Comparison of ENCODE assay signal across 1 cellular context in the genomic region with DNA sequence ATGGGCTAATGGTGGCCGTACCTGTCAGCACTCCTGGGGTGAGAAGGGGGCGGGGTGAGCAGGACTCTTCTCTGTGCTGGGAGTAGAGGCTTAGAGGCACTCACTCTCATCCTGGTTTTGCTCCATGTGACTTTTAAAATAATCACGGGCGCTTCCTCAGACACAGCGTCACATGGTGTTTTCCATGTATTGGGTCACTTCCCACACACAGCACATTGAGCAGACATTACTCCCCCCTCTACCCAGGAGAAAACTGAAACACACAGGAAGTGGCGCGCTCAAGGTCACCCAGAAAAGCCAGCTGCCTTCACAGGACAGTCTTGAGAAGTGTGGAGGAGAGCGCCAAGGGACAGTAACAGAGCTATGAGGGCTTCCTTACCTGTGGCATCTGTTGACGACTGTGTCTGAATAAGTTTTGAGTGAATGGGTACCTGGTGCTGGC.
TF ChIP-seq lines count a peak whose summit lies in the region.

No MANE protein-coding gene starts in this region.

TF ChIP-seq in HepG2, 621 proteins besides CTCF, POLR2A, EP300 and RAD21 (continued from another document and continues in another):
- TF ChIP-seq, protein P1, sequence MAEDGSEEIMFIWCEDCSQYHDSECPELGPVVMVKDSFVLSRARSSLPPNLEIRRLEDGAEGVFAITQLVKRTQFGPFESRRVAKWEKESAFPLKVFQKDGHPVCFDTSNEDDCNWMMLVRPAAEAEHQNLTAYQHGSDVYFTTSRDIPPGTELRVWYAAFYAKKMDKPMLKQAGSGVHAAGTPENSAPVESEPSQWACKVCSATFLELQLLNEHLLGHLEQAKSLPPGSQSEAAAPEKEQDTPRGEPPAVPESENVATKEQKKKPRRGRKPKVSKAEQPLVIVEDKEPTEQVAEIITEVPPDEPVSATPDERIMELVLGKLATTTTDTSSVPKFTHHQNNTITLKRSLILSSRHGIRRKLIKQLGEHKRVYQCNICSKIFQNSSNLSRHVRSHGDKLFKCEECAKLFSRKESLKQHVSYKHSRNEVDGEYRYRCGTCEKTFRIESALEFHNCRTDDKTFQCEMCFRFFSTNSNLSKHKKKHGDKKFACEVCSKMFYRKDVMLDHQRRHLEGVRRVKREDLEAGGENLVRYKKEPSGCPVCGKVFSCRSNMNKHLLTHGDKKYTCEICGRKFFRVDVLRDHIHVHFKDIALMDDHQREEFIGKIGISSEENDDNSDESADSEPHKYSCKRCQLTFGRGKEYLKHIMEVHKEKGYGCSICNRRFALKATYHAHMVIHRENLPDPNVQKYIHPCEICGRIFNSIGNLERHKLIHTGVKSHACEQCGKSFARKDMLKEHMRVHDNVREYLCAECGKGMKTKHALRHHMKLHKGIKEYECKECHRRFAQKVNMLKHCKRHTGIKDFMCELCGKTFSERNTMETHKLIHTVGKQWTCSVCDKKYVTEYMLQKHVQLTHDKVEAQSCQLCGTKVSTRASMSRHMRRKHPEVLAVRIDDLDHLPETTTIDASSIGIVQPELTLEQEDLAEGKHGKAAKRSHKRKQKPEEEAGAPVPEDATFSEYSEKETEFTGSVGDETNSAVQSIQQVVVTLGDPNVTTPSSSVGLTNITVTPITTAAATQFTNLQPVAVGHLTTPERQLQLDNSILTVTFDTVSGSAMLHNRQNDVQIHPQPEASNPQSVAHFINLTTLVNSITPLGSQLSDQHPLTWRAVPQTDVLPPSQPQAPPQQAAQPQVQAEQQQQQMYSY (CRISPR knock-in tag; IDR thresholded peaks at IDR 0.05): no peak
- TF ChIP-seq TEAD3 (CRISPR knock-in tag; optimal IDR thresholded peaks at IDR 0.05; ENCODE audit: borderline replicate concordance) (no peak), ZNF160 (CRISPR knock-in tag; IDR thresholded peaks at IDR 0.05) (0 out of 2 replicates have a peak, but pooled peaks have one; percentile 35), REL (CRISPR knock-in tag; conservative IDR thresholded peaks at IDR 0.05) (no peak), ZNF331 (CRISPR knock-in tag; IDR thresholded peaks at IDR 0.05) (0 out of 2 replicates have a peak, but pooled peaks have one; percentile 41), ZFP36 (IDR thresholded peaks at IDR 0.05; ENCODE audit: borderline replicate concordance, low read depth, low read length, partially characterized antibody) (no peak), ZNF350 (CRISPR knock-in tag; IDR thresholded peaks at IDR 0.05; ENCODE audit: borderline replicate concordance, low read depth) (no peak), ZNF703 (CRISPR knock-in tag; IDR thresholded peaks at IDR 0.05; ENCODE audit: borderline replicate concordance) (no peak), TCF12 (IDR thresholded peaks at IDR 0.05) (no peak), TCF12 (CRISPR knock-in tag; IDR thresholded peaks at IDR 0.05) (no peak), ZC3H13 (CRISPR knock-in tag; IDR thresholded peaks at IDR 0.05) (no peak), ZNF670 (CRISPR knock-in tag; IDR thresholded peaks at IDR 0.05; ENCODE audit: borderline replicate concordance) (no peak), BCL6 (CRISPR knock-in tag; IDR thresholded peaks at IDR 0.05) (no peak), BHLHE40 (IDR thresholded peaks at IDR 0.05; ENCODE audit: low read length) (0 out of 2 replicates have a peak, but pooled peaks have one; percentile 36), ZNF329 (CRISPR knock-in tag; IDR thresholded peaks at IDR 0.05; ENCODE audit: low read depth) (no peak), NFKB2 (CRISPR knock-in tag; IDR thresholded peaks at IDR 0.05; ENCODE audit: borderline replicate concordance) (no peak), SNRNP70 (IDR thresholded peaks at IDR 0.05; ENCODE audit: low read depth, low read length) (no peak), ARHGAP35 (CRISPR knock-in tag; IDR thresholded peaks at IDR 0.05; ENCODE audit: borderline replicate concordance) (no peak), DNMT1 (CRISPR knock-in tag; IDR thresholded peaks at IDR 0.05) (no peak), KMT2B (CRISPR knock-in tag; IDR thresholded peaks at IDR 0.05) (no peak), PRPF4 (IDR thresholded peaks at IDR 0.05; ENCODE audit: low read depth, low read length, poor library complexity, severe bottlenecking) (no peak), RFXAP (CRISPR knock-in tag; IDR thresholded peaks at IDR 0.05; ENCODE audit: borderline replicate concordance) (no peak), ZNF605 (CRISPR knock-in tag; IDR thresholded peaks at IDR 0.05) (no peak), KLF11 (CRISPR knock-in tag; IDR thresholded peaks at IDR 0.05) (no peak), AHR (CRISPR knock-in tag; IDR thresholded peaks at IDR 0.05) (no peak), ZNF724P (CRISPR knock-in tag; IDR thresholded peaks at IDR 0.05; ENCODE audit: borderline replicate concordance) (no peak), ZNF101 (CRISPR knock-in tag; IDR thresholded peaks at IDR 0.05; ENCODE audit: borderline replicate concordance, low read depth) (no peak), NAIF1 (CRISPR knock-in tag; IDR thresholded peaks at IDR 0.05; ENCODE audit: borderline replicate concordance) (no peak), KDM5B (CRISPR knock-in tag; IDR thresholded peaks at IDR 0.05; ENCODE audit: borderline replicate concordance) (no peak), RCOR2 (CRISPR knock-in tag; IDR thresholded peaks at IDR 0.05) (no peak), GFI1 (CRISPR knock-in tag; IDR thresholded peaks at IDR 0.05; ENCODE audit: borderline replicate concordance) (no peak), ZNF451 (CRISPR knock-in tag; IDR thresholded peaks at IDR 0.05) (no peak), JARID2 (CRISPR knock-in tag; IDR thresholded peaks at IDR 0.05; ENCODE audit: insufficient replicate concordance) (no peak), ZNF768 (CRISPR knock-in tag; IDR thresholded peaks at IDR 0.05) (no peak), ZNF572 (CRISPR knock-in tag; IDR thresholded peaks at IDR 0.05) (no peak), MED8 (CRISPR knock-in tag; IDR thresholded peaks at IDR 0.05; ENCODE audit: insufficient replicate concordance) (no peak), ZKSCAN8 (CRISPR knock-in tag; IDR thresholded peaks at IDR 0.05; ENCODE audit: borderline replicate concordance) (no peak; the same call in 1 of the 2 replicates)
- TF ChIP-seq, protein P2, sequence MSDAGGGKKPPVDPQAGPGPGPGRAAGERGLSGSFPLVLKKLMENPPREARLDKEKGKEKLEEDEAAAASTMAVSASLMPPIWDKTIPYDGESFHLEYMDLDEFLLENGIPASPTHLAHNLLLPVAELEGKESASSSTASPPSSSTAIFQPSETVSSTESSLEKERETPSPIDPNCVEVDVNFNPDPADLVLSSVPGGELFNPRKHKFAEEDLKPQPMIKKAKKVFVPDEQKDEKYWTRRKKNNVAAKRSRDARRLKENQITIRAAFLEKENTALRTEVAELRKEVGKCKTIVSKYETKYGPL (CRISPR knock-in tag; IDR thresholded peaks at IDR 0.05): no peak
- TF ChIP-seq, protein P3, sequence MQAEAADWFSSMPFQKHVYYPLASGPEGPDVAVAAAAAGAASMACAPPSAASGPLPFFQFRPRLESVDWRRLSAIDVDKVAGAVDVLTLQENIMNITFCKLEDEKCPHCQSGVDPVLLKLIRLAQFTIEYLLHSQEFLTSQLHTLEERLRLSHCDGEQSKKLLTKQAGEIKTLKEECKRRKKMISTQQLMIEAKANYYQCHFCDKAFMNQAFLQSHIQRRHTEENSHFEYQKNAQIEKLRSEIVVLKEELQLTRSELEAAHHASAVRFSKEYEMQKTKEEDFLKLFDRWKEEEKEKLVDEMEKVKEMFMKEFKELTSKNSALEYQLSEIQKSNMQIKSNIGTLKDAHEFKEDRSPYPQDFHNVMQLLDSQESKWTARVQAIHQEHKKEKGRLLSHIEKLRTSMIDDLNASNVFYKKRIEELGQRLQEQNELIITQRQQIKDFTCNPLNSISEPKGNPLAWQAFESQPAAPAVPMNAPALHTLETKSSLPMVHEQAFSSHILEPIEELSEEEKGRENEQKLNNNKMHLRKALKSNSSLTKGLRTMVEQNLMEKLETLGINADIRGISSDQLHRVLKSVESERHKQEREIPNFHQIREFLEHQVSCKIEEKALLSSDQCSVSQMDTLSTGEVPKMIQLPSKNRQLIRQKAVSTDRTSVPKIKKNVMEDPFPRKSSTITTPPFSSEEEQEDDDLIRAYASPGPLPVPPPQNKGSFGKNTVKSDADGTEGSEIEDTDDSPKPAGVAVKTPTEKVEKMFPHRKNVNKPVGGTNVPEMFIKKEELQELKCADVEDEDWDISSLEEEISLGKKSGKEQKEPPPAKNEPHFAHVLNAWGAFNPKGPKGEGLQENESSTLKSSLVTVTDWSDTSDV (CRISPR knock-in tag; IDR thresholded peaks at IDR 0.05): no peak
- TF ChIP-seq, protein P4, sequence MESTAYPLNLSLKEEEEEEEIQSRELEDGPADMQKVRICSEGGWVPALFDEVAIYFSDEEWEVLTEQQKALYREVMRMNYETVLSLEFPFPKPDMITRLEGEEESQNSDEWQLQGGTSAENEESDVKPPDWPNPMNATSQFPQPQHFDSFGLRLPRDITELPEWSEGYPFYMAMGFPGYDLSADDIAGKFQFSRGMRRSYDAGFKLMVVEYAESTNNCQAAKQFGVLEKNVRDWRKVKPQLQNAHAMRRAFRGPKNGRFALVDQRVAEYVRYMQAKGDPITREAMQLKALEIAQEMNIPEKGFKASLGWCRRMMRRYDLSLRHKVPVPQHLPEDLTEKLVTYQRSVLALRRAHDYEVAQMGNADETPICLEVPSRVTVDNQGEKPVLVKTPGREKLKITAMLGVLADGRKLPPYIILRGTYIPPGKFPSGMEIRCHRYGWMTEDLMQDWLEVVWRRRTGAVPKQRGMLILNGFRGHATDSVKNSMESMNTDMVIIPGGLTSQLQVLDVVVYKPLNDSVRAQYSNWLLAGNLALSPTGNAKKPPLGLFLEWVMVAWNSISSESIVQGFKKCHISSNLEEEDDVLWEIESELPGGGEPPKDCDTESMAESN (CRISPR knock-in tag; conservative IDR thresholded peaks at IDR 0.05): no peak
- TF ChIP-seq, protein P5, sequence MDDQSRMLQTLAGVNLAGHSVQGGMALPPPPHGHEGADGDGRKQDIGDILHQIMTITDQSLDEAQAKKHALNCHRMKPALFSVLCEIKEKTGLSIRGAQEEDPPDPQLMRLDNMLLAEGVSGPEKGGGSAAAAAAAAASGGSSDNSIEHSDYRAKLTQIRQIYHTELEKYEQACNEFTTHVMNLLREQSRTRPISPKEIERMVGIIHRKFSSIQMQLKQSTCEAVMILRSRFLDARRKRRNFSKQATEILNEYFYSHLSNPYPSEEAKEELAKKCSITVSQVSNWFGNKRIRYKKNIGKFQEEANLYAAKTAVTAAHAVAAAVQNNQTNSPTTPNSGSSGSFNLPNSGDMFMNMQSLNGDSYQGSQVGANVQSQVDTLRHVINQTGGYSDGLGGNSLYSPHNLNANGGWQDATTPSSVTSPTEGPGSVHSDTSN (CRISPR knock-in tag; IDR thresholded peaks at IDR 0.05; ENCODE audit: borderline replicate concordance): no peak
- TF ChIP-seq, protein P6, sequence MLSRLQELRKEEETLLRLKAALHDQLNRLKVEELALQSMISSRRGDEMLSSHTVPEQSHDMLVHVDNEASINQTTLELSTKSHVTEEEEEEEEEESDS (CRISPR knock-in tag; IDR thresholded peaks at IDR 0.05; ENCODE audit: borderline replicate concordance): no peak
- TF ChIP-seq, protein P7, sequence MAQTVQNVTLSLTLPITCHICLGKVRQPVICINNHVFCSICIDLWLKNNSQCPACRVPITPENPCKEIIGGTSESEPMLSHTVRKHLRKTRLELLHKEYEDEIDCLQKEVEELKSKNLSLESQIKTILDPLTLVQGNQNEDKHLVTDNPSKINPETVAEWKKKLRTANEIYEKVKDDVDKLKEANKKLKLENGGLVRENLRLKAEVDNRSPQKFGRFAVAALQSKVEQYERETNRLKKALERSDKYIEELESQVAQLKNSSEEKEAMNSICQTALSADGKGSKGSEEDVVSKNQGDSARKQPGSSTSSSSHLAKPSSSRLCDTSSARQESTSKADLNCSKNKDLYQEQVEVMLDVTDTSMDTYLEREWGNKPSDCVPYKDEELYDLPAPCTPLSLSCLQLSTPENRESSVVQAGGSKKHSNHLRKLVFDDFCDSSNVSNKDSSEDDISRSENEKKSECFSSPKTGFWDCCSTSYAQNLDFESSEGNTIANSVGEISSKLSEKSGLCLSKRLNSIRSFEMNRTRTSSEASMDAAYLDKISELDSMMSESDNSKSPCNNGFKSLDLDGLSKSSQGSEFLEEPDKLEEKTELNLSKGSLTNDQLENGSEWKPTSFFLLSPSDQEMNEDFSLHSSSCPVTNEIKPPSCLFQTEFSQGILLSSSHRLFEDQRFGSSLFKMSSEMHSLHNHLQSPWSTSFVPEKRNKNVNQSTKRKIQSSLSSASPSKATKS (CRISPR knock-in tag; IDR thresholded peaks at IDR 0.05): no peak
- TF ChIP-seq, protein P8, sequence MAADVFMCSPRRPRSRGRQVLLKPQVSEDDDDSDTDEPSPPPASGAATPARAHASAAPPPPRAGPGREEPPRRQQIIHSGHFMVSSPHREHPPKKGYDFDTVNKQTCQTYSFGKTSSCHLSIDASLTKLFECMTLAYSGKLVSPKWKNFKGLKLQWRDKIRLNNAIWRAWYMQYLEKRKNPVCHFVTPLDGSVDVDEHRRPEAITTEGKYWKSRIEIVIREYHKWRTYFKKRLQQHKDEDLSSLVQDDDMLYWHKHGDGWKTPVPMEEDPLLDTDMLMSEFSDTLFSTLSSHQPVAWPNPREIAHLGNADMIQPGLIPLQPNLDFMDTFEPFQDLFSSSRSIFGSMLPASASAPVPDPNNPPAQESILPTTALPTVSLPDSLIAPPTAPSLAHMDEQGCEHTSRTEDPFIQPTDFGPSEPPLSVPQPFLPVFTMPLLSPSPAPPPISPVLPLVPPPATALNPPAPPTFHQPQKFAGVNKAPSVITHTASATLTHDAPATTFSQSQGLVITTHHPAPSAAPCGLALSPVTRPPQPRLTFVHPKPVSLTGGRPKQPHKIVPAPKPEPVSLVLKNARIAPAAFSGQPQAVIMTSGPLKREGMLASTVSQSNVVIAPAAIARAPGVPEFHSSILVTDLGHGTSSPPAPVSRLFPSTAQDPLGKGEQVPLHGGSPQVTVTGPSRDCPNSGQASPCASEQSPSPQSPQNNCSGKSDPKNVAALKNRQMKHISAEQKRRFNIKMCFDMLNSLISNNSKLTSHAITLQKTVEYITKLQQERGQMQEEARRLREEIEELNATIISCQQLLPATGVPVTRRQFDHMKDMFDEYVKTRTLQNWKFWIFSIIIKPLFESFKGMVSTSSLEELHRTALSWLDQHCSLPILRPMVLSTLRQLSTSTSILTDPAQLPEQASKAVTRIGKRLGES (CRISPR knock-in tag; IDR thresholded peaks at IDR 0.05; ENCODE audit: borderline replicate concordance): 0 out of 2 replicates have a peak, but pooled peaks have one; percentile 4
- TF ChIP-seq, protein P9, sequence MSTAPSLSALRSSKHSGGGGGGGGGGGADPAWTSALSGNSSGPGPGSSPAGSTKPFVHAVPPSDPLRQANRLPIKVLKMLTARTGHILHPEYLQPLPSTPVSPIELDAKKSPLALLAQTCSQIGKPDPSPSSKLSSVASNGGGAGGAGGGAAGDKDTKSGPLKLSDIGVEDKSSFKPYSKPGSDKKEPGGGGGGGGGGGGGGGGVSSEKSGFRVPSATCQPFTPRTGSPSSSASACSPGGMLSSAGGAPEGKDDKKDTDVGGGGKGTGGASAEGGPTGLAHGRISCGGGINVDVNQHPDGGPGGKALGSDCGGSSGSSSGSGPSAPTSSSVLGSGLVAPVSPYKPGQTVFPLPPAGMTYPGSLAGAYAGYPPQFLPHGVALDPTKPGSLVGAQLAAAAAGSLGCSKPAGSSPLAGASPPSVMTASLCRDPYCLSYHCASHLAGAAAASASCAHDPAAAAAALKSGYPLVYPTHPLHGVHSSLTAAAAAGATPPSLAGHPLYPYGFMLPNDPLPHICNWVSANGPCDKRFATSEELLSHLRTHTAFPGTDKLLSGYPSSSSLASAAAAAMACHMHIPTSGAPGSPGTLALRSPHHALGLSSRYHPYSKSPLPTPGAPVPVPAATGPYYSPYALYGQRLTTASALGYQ (CRISPR knock-in tag; IDR thresholded peaks at IDR 0.05): 0 out of 2 replicates have a peak, but pooled peaks have one; percentile 29
